ENCODE assay signal across 8 cellular contexts in the genomic region with DNA sequence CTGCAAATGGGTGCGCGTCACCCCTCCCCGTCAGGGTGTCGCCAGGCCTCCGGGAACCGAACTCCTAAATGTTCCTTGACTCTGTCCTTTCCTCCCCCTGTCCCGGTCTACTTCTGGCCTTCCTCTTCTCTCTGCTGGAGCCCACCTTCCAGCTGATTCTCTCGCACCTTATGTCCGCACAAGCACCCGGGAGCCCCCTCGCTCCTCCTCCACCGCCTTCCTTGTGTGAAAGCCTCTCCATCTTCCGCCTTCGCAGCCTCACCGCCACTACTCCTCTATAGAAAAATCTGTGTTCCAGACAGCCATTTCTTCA. TPM values are rescaled to one million over a fixed set of nuclear protein-coding genes. Genes with fewer than 3 reads are reported as not detected.
DNase-seq lines count a peak whose midpoint lies in the region; ATAC-seq and TF ChIP-seq lines count a peak whose summit lies in the region.

No MANE protein-coding gene starts in this region.

- H3K4me2 ChIP-seq in GM23248 (ENCODE audit: unreplicated experiment), result no peak overlapping the region

- H2AFZ ChIP-seq in GM23248, result peak overlapping the region; percentile 93

- peaks cover 32% of the 10 kb centered on the region for H3K79me2 ChIP-seq in GM23248 (ENCODE audit: insufficient read depth)

- no peak for DNase-seq in GM23248
- no peak for DNase-seq in foreskin fibroblast
- no peak for DNase-seq in gastrocnemius medialis
- DNase-seq in central memory CD4-positive, alpha-beta T cell, result no peak
- DNase-seq in cerebellar nuclear complex (lab: John Stamatoyannopoulos, UW), result no peak
- no peak for DNase-seq in activated CD4-positive, alpha-beta T cell treated with anti-CD3 and anti-CD28 coated beads for 48 hours

- H3K4me3 ChIP-seq in GM23248 (peak overlapping the region; percentile 96), foreskin fibroblast (ENCODE audit: low read depth in 1 of 2, low read length in 2 of 2) (peak overlapping the region; percentile 74 to 85), gastrocnemius medialis (peak overlapping the region; percentile 71 to 88 (median 76))

- no peaks in the 10 kb centered on the region for H3K9me2 ChIP-seq in GM23248 (ENCODE audit: insufficient read depth)

- no peak overlapping the region for H3K9ac ChIP-seq in GM23248

- H3K4me1 ChIP-seq in GM23248 (ENCODE audit: insufficient read depth) (peaks cover 19% of the 10 kb centered on the region), gastrocnemius medialis (peaks cover 6 to 10% of the 10 kb centered on the region in 2 donors)

- WGBS in GM23248 (ENCODE audit: low coverage in 1 of 2, low lambda C conversion rate in 2 of 2, missing lambda C conversion rate in 2 of 2), 2 experiments, result 51 to 52% methylated on average over 14 to 15 of the region's 15 CpGs

- peaks cover 8% of the 10 kb centered on the region; the same call in 1 of the 2 replicates for H3F3A ChIP-seq in GM23248 (ENCODE audit: insufficient read depth)

- no peak overlapping the region for H3K27ac ChIP-seq in GM23248
- H3K27ac ChIP-seq in VCaP, result peak overlapping the region; percentile 80
- H3K27ac ChIP-seq in gastrocnemius medialis, result peak overlapping the region in 3 of 4 donors; percentile 55 to 67 (median 56)

- no peaks in the 10 kb centered on the region for H3K9me3 ChIP-seq in GM23248 (ENCODE audit: low read depth)
- no peaks in the 10 kb centered on the region for H3K9me3 ChIP-seq in gastrocnemius medialis

- H3K36me3 ChIP-seq in GM23248 (ENCODE audit: low read depth) (no peaks in the 10 kb centered on the region), gastrocnemius medialis (no peaks in the 10 kb centered on the region)

- no peak for TF ChIP-seq POLR2A in gastrocnemius medialis (IDR thresholded peaks at IDR 0.05)

- H3K27me3 ChIP-seq in GM23248 (replicated peaks; ENCODE audit: insufficient read depth) (no peaks in the 10 kb centered on the region), gastrocnemius medialis (no peaks in the 10 kb centered on the region)

- no peaks in the 10 kb centered on the region for H4K20me1 ChIP-seq in GM23248 (ENCODE audit: insufficient read depth)

- intact Hi-C loops in gastrocnemius medialis (cut with DNase I; ENCODE audit: low total_unique reads), result no loop called here

- in situ Hi-C loops in GM23248 (cut with MboI), result no loop called here
- in situ Hi-C loops in gastrocnemius medialis (cut with MboI; ENCODE audit: low sequenced_read_pairs in 4 of 4), result loop anchor here in 1 of 4 donors (25.0 kb wide), 1 partner anchor 354 kb away; a partner anchor contains a TSS

- ATAC-seq in gastrocnemius medialis (peak in 1 of 2 donors; percentile 8), GM21367 (IDR thresholded peaks at IDR 0.05; ENCODE audit: unreplicated experiment) (no peak)

- TF ChIP-seq CTCF in VCaP (conservative IDR thresholded peaks at IDR 0.05) (no peak), foreskin fibroblast (IDR thresholded peaks at IDR 0.05; ENCODE audit: low read depth, low read length) (no peak), gastrocnemius medialis (IDR thresholded peaks at IDR 0.05 in 4 of 5, conservative IDR thresholded peaks at IDR 0.05 in 1 of 5) (no peak)

RNA-seq across cellular contexts. Expression of a gene that starts 0.6 kb away (rescaled TPM):
- 7.2 and 18.2 TPM in 2 replicates for total RNA-seq in GM23248 (2014; rRNA removed; shearing (Covaris generic))
- polyA plus RNA-seq in GM23248 (2016; fragmentation: Nextera tagmentation; extraction: Ambion mirVana), result 7.0 and 7.5 TPM in 2 replicates
- total RNA-seq in gastrocnemius medialis, result 1 to 10 TPM; 1.1 to 4.4 (median 2.1) TPM

RNA-seq across cellular contexts. Expression of a gene that starts 51.0 kb away (rescaled TPM):
- total RNA-seq in GM23248 (2014; rRNA removed; shearing (Covaris generic)), result 86.7 and 97.4 TPM in 2 replicates
- polyA plus RNA-seq in GM23248 (2016; fragmentation: Nextera tagmentation; extraction: Ambion mirVana), result 147 and 151 TPM in 2 replicates
- total RNA-seq in gastrocnemius medialis, result 100 to 1,000 TPM; 138 to 234 (median 168) TPM
